Comparison of ENCODE assay signal across 8 cellular contexts in genomic region chr21:45330075-45330781, GRCh38. TPM values are rescaled to one million over a fixed set of nuclear protein-coding genes. Genes with fewer than 3 reads are reported as not detected.
DNase-seq lines count a peak whose midpoint lies in the region; ATAC-seq and TF ChIP-seq lines count a peak whose summit lies in the region.
"Had no signal": no experiment of that assay in that cellular context is flagged by ENCODE, and none has a peak within 500 bp of the region (broad histone marks: within the 10 kb centered on the region; RNA-seq: fewer than 3 reads in every experiment).

No MANE protein-coding gene starts in this region.

- WGBS in H9 (ENCODE audit: extremely low coverage, insufficient read length, low lambda C conversion rate): no CpG with 5 or more reads among the region's 15 CpGs
- 48% methylated on average over 7 of the region's 15 CpGs for WGBS in SK-N-SH (ENCODE audit: low lambda C conversion rate)

- no peaks in the 10 kb centered on the region for H3K9me2 ChIP-seq in SK-N-SH

- H3K36me3 ChIP-seq in SK-N-SH (replicated peaks in 1 of 2; ENCODE audit: control insufficient read depth in 1 of 2, insufficient read depth in 2 of 2, low read length in 1 of 2) (no peaks in the 10 kb centered on the region), skeletal muscle satellite cell (ENCODE audit: insufficient read depth, low read length) (no peaks in the 10 kb centered on the region)

- H3K79me2 ChIP-seq in H9 (ENCODE audit: insufficient read depth, low read length): no peaks in the 10 kb centered on the region
- no peaks in the 10 kb centered on the region for H3K79me2 ChIP-seq in SK-N-SH (ENCODE audit: insufficient read depth)

- peak overlapping the region; percentile 76 to 93 (median 85); a peak in 4 of 7 replicates for H3K27ac Mint-ChIP-seq in H9

- H2BK12ac ChIP-seq in H9 (ENCODE audit: insufficient read length, low read depth, low read length): no peak overlapping the region

- POLR2A ChIA-PET in SK-N-SH (lab: Yijun Ruan, JAX): no interaction called here

- H3K4ac ChIP-seq in H9 (ENCODE audit: low read depth, low read length): no peak overlapping the region; the same call in 1 of the 2 replicates

- H3K18ac ChIP-seq in H9 (ENCODE audit: insufficient read length, low read depth, low read length): peak overlapping the region; percentile 21

- H4K20me1 ChIP-seq in H9 (ENCODE audit: control insufficient read depth, insufficient read depth, insufficient read length) (no peaks in the 10 kb centered on the region), SK-N-SH (ENCODE audit: insufficient read depth) (no peaks in the 10 kb centered on the region)

- TF ChIP-seq CTCF in H9 (conservative IDR thresholded peaks at IDR 0.05) (no peak), SK-N-SH (IDR thresholded peaks at IDR 0.05) (no peak), GM20000 (IDR thresholded peaks at IDR 0.05; ENCODE audit: extremely low read depth, missing control alignments) (no peak)

- TF ChIP-seq EP300 in SK-N-SH (IDR thresholded peaks at IDR 0.05; ENCODE audit: borderline replicate concordance in 1 of 2, low read depth in 1 of 2, low read length in 1 of 2): peak in 1 of 2 experiments; percentile 87; a peak in 2 of 4 replicates

- peak overlapping the region; percentile 52; the same call in 1 of the 2 replicates for H3K14ac ChIP-seq in H9 (ENCODE audit: insufficient read depth, low read length)

- H3K4me2 ChIP-seq in H9 (ENCODE audit: insufficient read depth, insufficient read length, low read length): no peak overlapping the region
- H3K4me2 ChIP-seq in SK-N-SH: peak overlapping the region; percentile 80
- H3K4me2 ChIP-seq in skeletal muscle satellite cell (ENCODE audit: low read length): peak overlapping the region; percentile 66

- intact Hi-C loops in left ventricle myocardium superior (cut with micrococcal nuclease): no loop called here

- H3K27ac ChIP-seq in H9 (ENCODE audit: insufficient read length, low read depth, low read length): no peak overlapping the region
- H3K27ac ChIP-seq in SK-N-SH (ENCODE audit: low read depth in 2 of 2, low read length in 1 of 2): peak overlapping the region in 1 of 2 experiments; percentile 94; a peak in 3 of 4 replicates

- H3K27me3 Mint-ChIP-seq in H9 (ENCODE audit: low read depth): peaks cover 13% of the 10 kb centered on the region

- no peak overlapping the region for H2BK20ac ChIP-seq in H9 (ENCODE audit: low read depth, low read length, poor library complexity, severe bottlenecking)

- no peak overlapping the region for H2AK5ac ChIP-seq in H9 (ENCODE audit: insufficient read length, low read length)

- H3K4me1 Mint-ChIP-seq in H9: peaks cover 44 to 54% of the 10 kb centered on the region in 2 experiments

- H4K5ac ChIP-seq in H9 (ENCODE audit: insufficient read length, low read depth, low read length): no peak overlapping the region

- no peak overlapping the region for H3K56ac ChIP-seq in H9 (ENCODE audit: insufficient read length, low read depth, low read length)

- H2BK120ac ChIP-seq in H9 (ENCODE audit: low read depth, low read length, poor library complexity, severe bottlenecking): no peak overlapping the region

- peaks cover 2% of the 10 kb centered on the region; the same call in 1 of the 2 replicates for H3K4me1 ChIP-seq in H9 (ENCODE audit: insufficient read depth, low read length)
- peaks cover 21% of the 10 kb centered on the region in 2 experiments; a peak in 3 of 4 replicates for H3K4me1 ChIP-seq in SK-N-SH (ENCODE audit: control insufficient read depth in 1 of 2, insufficient read depth in 2 of 2, low read depth in 1 of 2, low read length in 1 of 2)
- peaks cover 27% of the 10 kb centered on the region for H3K4me1 ChIP-seq in skeletal muscle satellite cell (ENCODE audit: control insufficient read depth, insufficient read depth, low read length)

- H2AFZ ChIP-seq in H9 (ENCODE audit: low read length) (no peak overlapping the region), SK-N-SH (ENCODE audit: low read depth) (peak overlapping the region; percentile 51; the same call in 1 of the 2 replicates)

- H3K4me3 ChIP-seq in SK-N-SH (ENCODE audit: low read depth in 2 of 2, low read length in 1 of 2): no peak overlapping the region
- peak overlapping the region; percentile 8 for H3K4me3 ChIP-seq in skeletal muscle satellite cell (ENCODE audit: low read length)

- H3K23me2 ChIP-seq in H9 (ENCODE audit: insufficient read length, low read depth, low read length, poor library complexity, severe bottlenecking): no peaks in the 10 kb centered on the region

- H3K9me3 ChIP-seq in H9 (ENCODE audit: control insufficient read depth, low read depth, low read length): no peaks in the 10 kb centered on the region
- H3K9me3 ChIP-seq in SK-N-SH: no peaks in the 10 kb centered on the region
- H3K9me3 ChIP-seq in skeletal muscle satellite cell (replicated peaks; ENCODE audit: low read length): no peaks in the 10 kb centered on the region

- no peak for TF ChIP-seq RAD21 in SK-N-SH (IDR thresholded peaks at IDR 0.05; ENCODE audit: low read length)

- CTCF ChIA-PET in SK-N-SH (lab: Yijun Ruan, JAX): no interaction called here

- no peak overlapping the region for H4K8ac ChIP-seq in H9 (replicated peaks; ENCODE audit: insufficient read length, low read depth, low read length)

- no peak overlapping the region for H2BK15ac ChIP-seq in H9 (ENCODE audit: low read depth, low read length)

- H3K23ac ChIP-seq in H9 (ENCODE audit: insufficient read length, low read depth, low read length): no peak overlapping the region

- H3F3A ChIP-seq in SK-N-SH (replicated peaks; ENCODE audit: insufficient read depth): peaks cover 7% of the 10 kb centered on the region

- H3K27me3 ChIP-seq in H9 (ENCODE audit: insufficient read depth, low read length): no peaks in the 10 kb centered on the region
- H3K27me3 ChIP-seq in SK-N-SH (ENCODE audit: insufficient read depth): no peaks in the 10 kb centered on the region
- H3K27me3 ChIP-seq in skeletal muscle satellite cell (ENCODE audit: control insufficient read depth, insufficient read depth, low read length): no peaks in the 10 kb centered on the region

- peak; percentile 28 for ATAC-seq in left ventricle myocardium superior

- H3K9ac ChIP-seq in H9 (ENCODE audit: extremely low read depth, insufficient read length, low read length) (no peak overlapping the region), SK-N-SH (peak overlapping the region; percentile 62), skeletal muscle satellite cell (ENCODE audit: low read depth, low read length) (peak overlapping the region; percentile 43)

- no peaks in the 10 kb centered on the region; a peak in 2 of 5 replicates for H3K9me3 Mint-ChIP-seq in H9

- H4K91ac ChIP-seq in H9 (ENCODE audit: insufficient read length, low read depth, low read length): no peak overlapping the region

- DNase-seq in H9: peak; percentile 47
- DNase-seq in SK-N-SH: no peak
- DNase-seq in left ventricle myocardium superior: no peak
- DNase-seq in GM19238 (ENCODE audit: insufficient read length, low spot score): no peak
- no peak for DNase-seq in GM20000 (ENCODE audit: low spot score)
- DNase-seq in stimulated activated naive CD4-positive, alpha-beta T cell treated with Interleukin-2 at 50 U/mL for 16 hours (lab: John Stamatoyannopoulos, UW): no peak
- DNase-seq: effector CD4-positive, alpha-beta T cell had no signal

- no peak overlapping the region for H3T11ph ChIP-seq in H9 (ENCODE audit: low read length)

- H3K36me3 Mint-ChIP-seq in H9 (ENCODE audit: insufficient read depth in 1 of 3, low read depth in 3 of 3): no peaks in the 10 kb centered on the region

- no peaks in the 10 kb centered on the region for H3K79me1 ChIP-seq in H9 (ENCODE audit: insufficient read depth, low read depth, low read length, poor library complexity, severe bottlenecking)

- H3K4me3 Mint-ChIP-seq in H9: no peak overlapping the region

- H2BK5ac ChIP-seq in H9 (ENCODE audit: insufficient read length, low read length): no peak overlapping the region

TF ChIP-seq in SK-N-SH, 30 proteins besides CTCF, POLR2A, EP300 and RAD21 (continues in another document):
- TF ChIP-seq FOSL2 (IDR thresholded peaks at IDR 0.05; ENCODE audit: borderline replicate concordance, low read depth) (peak; percentile 21; the same call in 1 of the 2 replicates), FOXM1 (IDR thresholded peaks at IDR 0.05; ENCODE audit: low read depth) (no peak), USF2 (IDR thresholded peaks at IDR 0.05; ENCODE audit: borderline replicate concordance, low read depth, low read length) (no peak), POLR2AphosphoS5 (IDR thresholded peaks at IDR 0.05; ENCODE audit: low read depth, low read length) (no peak; the same call in 1 of the 2 replicates), GABPA (IDR thresholded peaks at IDR 0.05; ENCODE audit: low read depth) (no peak), JUND (IDR thresholded peaks at IDR 0.05) (no peak; the same call in 1 of the 2 replicates), RFX5 (IDR thresholded peaks at IDR 0.05; ENCODE audit: low read length) (no peak), RXRA (IDR thresholded peaks at IDR 0.05; ENCODE audit: borderline replicate concordance, low read depth) (no peak; the same call in 1 of the 2 replicates), IRF3 (IDR thresholded peaks at IDR 0.05; ENCODE audit: low read depth, low read length) (no peak)
- TF ChIP-seq, protein P1, sequence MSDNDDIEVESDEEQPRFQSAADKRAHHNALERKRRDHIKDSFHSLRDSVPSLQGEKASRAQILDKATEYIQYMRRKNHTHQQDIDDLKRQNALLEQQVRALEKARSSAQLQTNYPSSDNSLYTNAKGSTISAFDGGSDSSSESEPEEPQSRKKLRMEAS (IDR thresholded peaks at IDR 0.05; ENCODE audit: low read depth): 0 out of 2 replicates have a peak, but pooled peaks have one; percentile 40

RNA-seq across cellular contexts. Expression of gene POFUT2, which starts 42.5 kb away (rescaled TPM):
- total RNA-seq in H9 (2021): 32.1 and 34.8 TPM in 2 replicates
- polyA plus RNA-seq in SK-N-SH (2012; rRNA removed): 45.5 and 53.3 TPM in 2 replicates
- 27.6 and 33.4 TPM in 2 replicates for polyA plus RNA-seq in SK-N-SH (2012; cell fraction: cytosol; rRNA removed)
- 208 and 214 TPM in 2 replicates for polyA plus RNA-seq in SK-N-SH (2012; cell fraction: nucleus; rRNA removed)
- total RNA-seq in left ventricle myocardium superior: 15.7 TPM
- 16.4 and 18.0 TPM in 2 replicates for total RNA-seq in skeletal muscle satellite cell (2012; rRNA removed)
